ENCODE assay signal across 2 cellular contexts in genomic region chr14:52850520-52850919, GRCh38.
TF ChIP-seq lines count a peak whose summit lies in the region.

No MANE protein-coding gene starts in this region.

TF ChIP-seq in IMR-90, 13 proteins besides CTCF, POLR2A, EP300 and RAD21:
- TF ChIP-seq RFX5 (IDR thresholded peaks at IDR 0.05; ENCODE audit: low read depth, low read length) = no peak
- TF ChIP-seq MXI1 (IDR thresholded peaks at IDR 0.05; ENCODE audit: borderline replicate concordance, low read depth, low read length) = no peak
- TF ChIP-seq MAZ (IDR thresholded peaks at IDR 0.05; ENCODE audit: borderline replicate concordance, low read depth, low read length) = no peak
- no peak for TF ChIP-seq CEBPB (IDR thresholded peaks at IDR 0.05; ENCODE audit: low read depth, low read length)
- no peak for TF ChIP-seq USF2 (IDR thresholded peaks at IDR 0.05; ENCODE audit: low read depth, low read length)

TF ChIP-seq in GM12878, 131 proteins besides CTCF, POLR2A, EP300 and RAD21:
- TF ChIP-seq POLR2AphosphoS5 (IDR thresholded peaks at IDR 0.05; ENCODE audit: low read length) (no peak), HDAC2 (IDR thresholded peaks at IDR 0.05) (no peak), RCOR1 (conservative IDR thresholded peaks at IDR 0.05; ENCODE audit: low read depth, low read length) (no peak), NR2F1 (conservative IDR thresholded peaks at IDR 0.05) (peak; percentile 79; the same call in 1 of the 2 replicates), E4F1 (IDR thresholded peaks at IDR 0.05; ENCODE audit: borderline replicate concordance, partially characterized antibody) (no peak), IKZF1 (conservative IDR thresholded peaks at IDR 0.05) (no peak), TAF1 (IDR thresholded peaks at IDR 0.05; ENCODE audit: borderline replicate concordance, low read depth, low read length) (no peak), HCFC1 (IDR thresholded peaks at IDR 0.05; ENCODE audit: low read length) (no peak), MEF2B (IDR thresholded peaks at IDR 0.05; ENCODE audit: partially characterized antibody, poor library complexity, severe bottlenecking) (no peak), CBX5 (IDR thresholded peaks at IDR 0.05; ENCODE audit: low read depth) (no peak), ZZZ3 (IDR thresholded peaks at IDR 0.05; ENCODE audit: control insufficient read depth, insufficient read length, low read depth) (no peak), CEBPB (IDR thresholded peaks at IDR 0.05; ENCODE audit: borderline replicate concordance in 1 of 2, low read depth in 2 of 2, low read length in 2 of 2) (no peak), MTA3 (IDR thresholded peaks at IDR 0.05; ENCODE audit: borderline replicate concordance, low read length) (no peak), TBL1XR1 (IDR thresholded peaks at IDR 0.05; ENCODE audit: low read depth, low read length) (no peak), STAT1 (conservative IDR thresholded peaks at IDR 0.05) (no peak), BCL11A (IDR thresholded peaks at IDR 0.05; ENCODE audit: low read depth, low read length) (peak; percentile 59; the same call in 1 of the 2 replicates), BHLHE40 (IDR thresholded peaks at IDR 0.05; ENCODE audit: borderline replicate concordance in 1 of 2, low read depth in 2 of 2, low read length in 1 of 2) (no peak), SMARCA5 (IDR thresholded peaks at IDR 0.05) (no peak), RB1 (IDR thresholded peaks at IDR 0.05; ENCODE audit: borderline replicate concordance) (no peak), YBX1 (IDR thresholded peaks at IDR 0.05) (no peak), BCL3 (IDR thresholded peaks at IDR 0.05; ENCODE audit: borderline replicate concordance, insufficient read depth, low read depth, low read length, poor library complexity, severe bottlenecking) (no peak), MTA2 (IDR thresholded peaks at IDR 0.05; ENCODE audit: low read depth) (peak; percentile 52; the same call in 1 of the 2 replicates)
TF ChIP-seq in GM12878: peak in this region for 3.
